Comparison of ENCODE assay signal across 12 cellular contexts in the genomic region with DNA sequence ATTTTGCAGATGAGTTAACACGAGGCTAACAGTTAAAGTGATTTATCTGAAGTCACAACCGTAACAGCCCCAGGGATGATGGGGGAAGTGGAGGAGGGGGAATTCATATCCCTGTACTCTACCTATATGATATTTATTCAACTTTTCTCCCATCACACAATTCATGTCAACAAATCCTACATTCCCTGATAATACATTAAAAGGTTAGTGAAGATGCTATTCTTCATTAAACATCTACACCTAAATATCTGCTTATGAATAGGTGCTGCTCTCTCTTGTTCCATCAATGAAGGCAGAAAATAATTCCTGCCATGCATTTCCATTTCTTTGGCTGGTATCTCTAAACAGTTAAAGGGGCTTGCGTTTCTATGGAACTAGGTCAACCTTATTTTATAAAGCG. TPM values are rescaled to one million over a fixed set of nuclear protein-coding genes. Genes with fewer than 3 reads are reported as not detected.
DNase-seq lines count a peak whose midpoint lies in the region; ATAC-seq and TF ChIP-seq lines count a peak whose summit lies in the region.
"Had no signal": no experiment of that assay in that cellular context is flagged by ENCODE, and none has a peak within 500 bp of the region (broad histone marks: within the 10 kb centered on the region; RNA-seq: fewer than 3 reads in every experiment).

No MANE protein-coding gene starts in this region.

- H3K9me3 ChIP-seq in SK-N-SH, result no peaks in the 10 kb centered on the region
- no peaks in the 10 kb centered on the region for H3K9me3 ChIP-seq in colonic mucosa
- H3K9me3 ChIP-seq in mucosa of rectum (ENCODE audit: control insufficient read depth in 2 of 2, low read length in 2 of 2), result no peaks in the 10 kb centered on the region
- no peaks in the 10 kb centered on the region for H3K9me3 ChIP-seq in tibial nerve

- TF ChIP-seq POLR2A in tibial nerve (IDR thresholded peaks at IDR 0.05), result no peak

- no peaks in the 10 kb centered on the region for H3K9me2 ChIP-seq in SK-N-SH

- POLR2A ChIA-PET in SK-N-SH (lab: Yijun Ruan, JAX), result no interaction called here

- H3K27ac ChIP-seq in SK-N-SH (ENCODE audit: low read depth in 2 of 2, low read length in 1 of 2) (no peak overlapping the region), colonic mucosa (peak overlapping the region; percentile 60), mucosa of rectum (ENCODE audit: low read depth in 2 of 2, low read length in 2 of 2) (peak overlapping the region; percentile 56 to 64), tibial nerve (peak overlapping the region; percentile 60 to 99 (median 80))

- intact Hi-C loops in colonic mucosa (cut with DNase I), result no loop called here

- no peaks in the 10 kb centered on the region for H3K36me3 ChIP-seq in SK-N-SH (replicated peaks in 1 of 2; ENCODE audit: control insufficient read depth in 1 of 2, insufficient read depth in 2 of 2, low read length in 1 of 2)
- H3K36me3 ChIP-seq in colonic mucosa, result no peaks in the 10 kb centered on the region
- peaks cover 31 to 32% of the 10 kb centered on the region in 2 donors for H3K36me3 ChIP-seq in mucosa of rectum (ENCODE audit: control insufficient read depth in 2 of 2, insufficient read depth in 2 of 2, low read length in 2 of 2)
- peaks cover 0 to 46% (median 0%) of the 10 kb centered on the region in 3 donors for H3K36me3 ChIP-seq in tibial nerve

- no peak for TF ChIP-seq RAD21 in SK-N-SH (IDR thresholded peaks at IDR 0.05; ENCODE audit: low read length)

- H3K27me3 ChIP-seq in SK-N-SH (ENCODE audit: insufficient read depth) (peaks cover 23% of the 10 kb centered on the region; the same call in 1 of the 2 replicates), colonic mucosa (no peaks in the 10 kb centered on the region), mucosa of rectum (ENCODE audit: control insufficient read depth in 2 of 2, insufficient read depth in 2 of 2, low read length in 2 of 2) (no peaks in the 10 kb centered on the region), tibial nerve (no peaks in the 10 kb centered on the region)

- no peak overlapping the region for H2AFZ ChIP-seq in SK-N-SH (ENCODE audit: low read depth)

- H3K4me2 ChIP-seq in SK-N-SH, result peak overlapping the region; percentile 9; the same call in 1 of the 2 replicates

- no peak overlapping the region for H3K4me3 ChIP-seq in SK-N-SH (ENCODE audit: low read depth in 2 of 2, low read length in 1 of 2)
- H3K4me3 ChIP-seq in colonic mucosa, result no peak overlapping the region
- peak overlapping the region in 1 of 2 donors; percentile 43 for H3K4me3 ChIP-seq in mucosa of rectum (ENCODE audit: low read length in 2 of 2)
- H3K4me3 ChIP-seq in tibial nerve, result no peak overlapping the region

- no peaks in the 10 kb centered on the region for H3K79me2 ChIP-seq in SK-N-SH (ENCODE audit: insufficient read depth)

- 7% methylated on average over 4 of the region's 4 CpGs for WGBS in SK-N-SH (ENCODE audit: low lambda C conversion rate)
- 37 to 40% methylated on average over 4 of the region's 4 CpGs for WGBS in tibial nerve, 2 donors

- no peak overlapping the region for H3K9ac ChIP-seq in SK-N-SH
- no peak overlapping the region for H3K9ac ChIP-seq in colonic mucosa (ENCODE audit: low read depth in 2 of 2, low read length in 2 of 2)
- H3K9ac ChIP-seq in mucosa of rectum (ENCODE audit: low read depth in 1 of 2, low read length in 2 of 2), result peak overlapping the region in 1 of 2 donors; percentile 35

- TF ChIP-seq CTCF in SK-N-SH (IDR thresholded peaks at IDR 0.05) (no peak), colonic mucosa (IDR thresholded peaks at IDR 0.05) (no peak), tibial nerve (IDR thresholded peaks at IDR 0.05) (no peak)

- ATAC-seq in SK-N-SH treated with all-trans-retinoic acid at 6 μM for 48 hours, result no peak
- no peak for ATAC-seq in HG03442 (IDR thresholded peaks at IDR 0.05; ENCODE audit: unreplicated experiment)

- CTCF ChIA-PET in SK-N-SH (lab: Yijun Ruan, JAX), result no interaction called here

- TF ChIP-seq EP300 in SK-N-SH (IDR thresholded peaks at IDR 0.05; ENCODE audit: borderline replicate concordance in 1 of 2, low read depth in 1 of 2, low read length in 1 of 2) (no peak), tibial nerve (IDR thresholded peaks at IDR 0.05) (no peak)

- no peaks in the 10 kb centered on the region; a peak in 1 of 4 replicates for H3K4me1 ChIP-seq in SK-N-SH (ENCODE audit: control insufficient read depth in 1 of 2, insufficient read depth in 2 of 2, low read depth in 1 of 2, low read length in 1 of 2)
- peaks cover 5% of the 10 kb centered on the region for H3K4me1 ChIP-seq in colonic mucosa
- peaks cover 16 to 44% of the 10 kb centered on the region in 2 donors for H3K4me1 ChIP-seq in mucosa of rectum (ENCODE audit: control insufficient read depth in 2 of 2, insufficient read depth in 2 of 2, low read length in 2 of 2)
- peaks cover 0 to 58% (median 36%) of the 10 kb centered on the region in 4 donors for H3K4me1 ChIP-seq in tibial nerve

- H4K20me1 ChIP-seq in SK-N-SH (ENCODE audit: insufficient read depth), result no peaks in the 10 kb centered on the region

- H3F3A ChIP-seq in SK-N-SH (replicated peaks; ENCODE audit: insufficient read depth), result no peaks in the 10 kb centered on the region

- DNase-seq in SK-N-SH, result no peak
- no peak for DNase-seq in colonic mucosa
- no peak for DNase-seq in tibial nerve (ENCODE audit: low spot score in 2 of 2)
- no peak for DNase-seq in cerebellar nuclear complex (lab: John Stamatoyannopoulos, UW)
- no peak for DNase-seq in COLO668 (lab: John Stamatoyannopoulos, UW; ENCODE audit: unreplicated experiment)
- DNase-seq: 8988T, activated T-cell treated with anti-CD3 and anti-CD28 coated beads for 4 hours, NCI-H2029 treated with DMSO at 0.1 percent for 48 hours had no signal

TF ChIP-seq in SK-N-SH, 30 proteins besides CTCF, POLR2A, EP300 and RAD21 (continues in another document):
- TF ChIP-seq FOSL2 (IDR thresholded peaks at IDR 0.05; ENCODE audit: borderline replicate concordance, low read depth), result no peak
- TF ChIP-seq RXRA (IDR thresholded peaks at IDR 0.05; ENCODE audit: borderline replicate concordance, low read depth), result no peak
- TF ChIP-seq IRF3 (IDR thresholded peaks at IDR 0.05; ENCODE audit: low read depth, low read length), result no peak
- TF ChIP-seq, protein P1, sequence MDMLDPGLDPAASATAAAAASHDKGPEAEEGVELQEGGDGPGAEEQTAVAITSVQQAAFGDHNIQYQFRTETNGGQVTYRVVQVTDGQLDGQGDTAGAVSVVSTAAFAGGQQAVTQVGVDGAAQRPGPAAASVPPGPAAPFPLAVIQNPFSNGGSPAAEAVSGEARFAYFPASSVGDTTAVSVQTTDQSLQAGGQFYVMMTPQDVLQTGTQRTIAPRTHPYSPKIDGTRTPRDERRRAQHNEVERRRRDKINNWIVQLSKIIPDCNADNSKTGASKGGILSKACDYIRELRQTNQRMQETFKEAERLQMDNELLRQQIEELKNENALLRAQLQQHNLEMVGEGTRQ (IDR thresholded peaks at IDR 0.05; ENCODE audit: borderline replicate concordance, low read depth, low read length), result no peak

TF ChIP-seq in SK-N-SH treated with all-trans-retinoic acid at 6 μM for 48 hours, 23 proteins besides CTCF, POLR2A, EP300 and RAD21 (continues in another document):
- no peak for TF ChIP-seq ZNF8 (CRISPR knock-in tag; IDR thresholded peaks at IDR 0.05)
- TF ChIP-seq RARB (CRISPR knock-in tag; IDR thresholded peaks at IDR 0.05), result no peak
- TF ChIP-seq ZFP30 (CRISPR knock-in tag; IDR thresholded peaks at IDR 0.05), result no peak
- no peak for TF ChIP-seq ISL1 (CRISPR knock-in tag; IDR thresholded peaks at IDR 0.05)
- TF ChIP-seq, protein P2, sequence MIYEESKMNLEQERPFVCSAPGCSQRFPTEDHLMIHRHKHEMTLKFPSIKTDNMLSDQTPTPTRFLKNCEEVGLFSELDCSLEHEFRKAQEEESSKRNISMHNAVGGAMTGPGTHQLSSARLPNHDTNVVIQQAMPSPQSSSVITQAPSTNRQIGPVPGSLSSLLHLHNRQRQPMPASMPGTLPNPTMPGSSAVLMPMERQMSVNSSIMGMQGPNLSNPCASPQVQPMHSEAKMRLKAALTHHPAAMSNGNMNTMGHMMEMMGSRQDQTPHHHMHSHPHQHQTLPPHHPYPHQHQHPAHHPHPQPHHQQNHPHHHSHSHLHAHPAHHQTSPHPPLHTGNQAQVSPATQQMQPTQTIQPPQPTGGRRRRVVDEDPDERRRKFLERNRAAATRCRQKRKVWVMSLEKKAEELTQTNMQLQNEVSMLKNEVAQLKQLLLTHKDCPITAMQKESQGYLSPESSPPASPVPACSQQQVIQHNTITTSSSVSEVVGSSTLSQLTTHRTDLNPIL (CRISPR knock-in tag; IDR thresholded peaks at IDR 0.05; ENCODE audit: low read depth), result no peak
- TF ChIP-seq PATZ1 (CRISPR knock-in tag; IDR thresholded peaks at IDR 0.05; ENCODE audit: borderline replicate concordance), result no peak
- no peak for TF ChIP-seq SNAI2 (CRISPR knock-in tag; IDR thresholded peaks at IDR 0.05)

RNA-seq across cellular contexts. Expression of gene YBX3, which starts 6.8 kb away (rescaled TPM):
- 12.2 and 22.4 TPM in 2 replicates for polyA plus RNA-seq in SK-N-SH (2012; rRNA removed)
- polyA plus RNA-seq in SK-N-SH (2012; cell fraction: cytosol; rRNA removed), result 18.0 and 19.6 TPM in 2 replicates
- 54.9 and 64.5 TPM in 2 replicates for polyA plus RNA-seq in SK-N-SH (2012; cell fraction: nucleus; rRNA removed)
- total RNA-seq in colonic mucosa (100 to 1,000 TPM; 162 to 166 TPM), tibial nerve (100 to 1,000 TPM; 264 to 714 (median 382) TPM)

RNA-seq across cellular contexts. Expression of gene STYK1, which starts 42.4 kb away (rescaled TPM):
- polyA plus RNA-seq in SK-N-SH (2012; rRNA removed), result not detected in 2 replicates
- not detected in 2 replicates for polyA plus RNA-seq in SK-N-SH (2012; cell fraction: cytosol; rRNA removed)
- 0.01 TPM in 1 of 2 replicates, not detected in the other for polyA plus RNA-seq in SK-N-SH (2012; cell fraction: nucleus; rRNA removed)
- total RNA-seq in colonic mucosa (10 to 100 TPM; 24.5 to 53.3 TPM), tibial nerve (under 1 TPM in 1 of 4 donors, not detected in 3; 0.44 TPM)
- total RNA-seq: OCI-LY7 had no signal

Comparison
In these comparisons a context has a peak if more than half of its experiments do, and no peak if none do; other contexts are left out.
1. H3K27ac ChIP-seq: peak in colonic mucosa (single experiment), mucosa of rectum (2 of 2) and tibial nerve (4 of 4); none in SK-N-SH (0 of 2).
2. RNA of gene STYK1, which starts 42.4 kb away (total RNA-seq): 24.5 to 53.3 TPM in colonic mucosa; 0.44 TPM in tibial nerve; every median in the first group is over 10 times any median in the second.